ENCODE assay signal across 8 cellular contexts in genomic region chr3:169496402-169496801, GRCh38.
"Had no signal": no experiment of that assay in that cellular context is flagged by ENCODE, and none has a peak within 500 bp of the region (broad histone marks: within the 10 kb centered on the region; RNA-seq: fewer than 3 reads in every experiment).

No MANE protein-coding gene starts in this region.

- H3K27ac ChIP-seq: GM23248, HL-60 had no signal

- ATAC-seq: K562 had no signal

- H3K9me3 Mint-ChIP-seq: H9, HFFc6 had no signal

- H2AFZ ChIP-seq: GM23248 had no signal

- DNase-seq: GM23248, GOT3, H9, HCEC 1CT, HFFc6, IMR-90 had no signal

- H3K4me3 ChIP-seq: GM23248, K562 had no signal

- H3K27ac Mint-ChIP-seq: H9, HFFc6 had no signal

- FAIRE-seq: K562 had no signal

- H3K4me3 Mint-ChIP-seq: H9, HFFc6 had no signal

- H3K9ac ChIP-seq: GM23248 had no signal
